16 cellular contexts compared by ENCODE assay signal in the genomic region with DNA sequence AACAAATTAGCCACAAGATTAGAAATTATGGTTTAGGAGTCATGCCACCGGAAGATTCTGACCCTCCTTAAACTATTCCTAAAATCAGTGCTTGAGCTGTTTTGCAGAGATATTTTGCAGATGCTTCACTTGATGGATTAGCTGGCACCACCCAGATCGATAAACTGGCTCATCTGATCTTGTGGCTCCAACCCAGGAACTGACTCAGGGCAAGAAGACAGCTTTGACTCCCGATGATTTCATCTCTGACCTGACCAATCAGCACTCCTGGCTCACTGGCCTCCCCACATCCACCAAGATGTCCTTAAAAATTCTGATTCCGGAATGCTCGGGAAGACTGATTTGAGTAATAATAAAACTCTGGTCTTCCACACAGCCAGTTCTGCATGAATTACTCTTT.
A peak's percentile ranks its signal among the peaks of the same experiment; 100 is the strongest.
DNase-seq lines count a peak whose midpoint lies in the region; ATAC-seq and TF ChIP-seq lines count a peak whose summit lies in the region.
"Had no signal": no experiment of that assay in that cellular context is flagged by ENCODE, and none has a peak within 500 bp of the region (broad histone marks: within the 10 kb centered on the region; RNA-seq: fewer than 3 reads in every experiment).

No MANE protein-coding gene starts in this region.

- peaks cover 3% of the 10 kb centered on the region for H3K4me1 Mint-ChIP-seq in T-helper 17 cell

- H3K4me3 ChIP-seq in fibroblast of the aortic adventitia (ENCODE audit: low read depth, low read length), result no peak overlapping the region
- H3K4me3 ChIP-seq: BLaER1 treated with 17β-estradiol and CSF1 and Interleukin-3, amounts not matched to agents 10 nM and 100 nM; GM12878; GM23338 had no signal

- TF ChIP-seq CTCF in fibroblast of the aortic adventitia (IDR thresholded peaks at IDR 0.05; ENCODE audit: insufficient read depth, low read length), result no peak

- H3K27ac Mint-ChIP-seq in T-helper 17 cell, result no peak overlapping the region
- H3K27ac Mint-ChIP-seq: CD4-positive, CD25-positive, alpha-beta regulatory T cell; GM23338 had no signal

- no peaks in the 10 kb centered on the region for H3K9me3 ChIP-seq in T-helper 17 cell (ENCODE audit: control insufficient read depth, low read length, poor library complexity, severe bottlenecking)

- H3K4me3 Mint-ChIP-seq in T-helper 17 cell, result no peak overlapping the region
- H3K4me3 Mint-ChIP-seq: CD4-positive, CD25-positive, alpha-beta regulatory T cell; GM23338 had no signal

- no peaks in the 10 kb centered on the region for H3K27me3 Mint-ChIP-seq in T-helper 17 cell

- H3K36me3 Mint-ChIP-seq in T-helper 17 cell (ENCODE audit: low read depth), result no peaks in the 10 kb centered on the region
- H3K36me3 Mint-ChIP-seq: CD4-positive, CD25-positive, alpha-beta regulatory T cell had no signal

- ATAC-seq in T-helper 17 cell (no peak), HG03196 (IDR thresholded peaks at IDR 0.05; ENCODE audit: unreplicated experiment) (no peak)
- ATAC-seq: GM12878, GM23338 had no signal

- DNase-seq in activated CD8-positive, alpha-beta memory T cell treated with anti-CD3 and anti-CD28 coated beads for 24 hours, result peak; percentile 24
- no peak for DNase-seq in activated CD8-positive, alpha-beta memory T cell treated with anti-CD3 and anti-CD28 coated beads, Interleukin-2, amount 50 U/mL, for 4 hours
- DNase-seq in NCI-H226, result peak; percentile 2
- peak; percentile 16 for DNase-seq in fibroblast of the aortic adventitia (ENCODE audit: low read depth)
- no peak for DNase-seq in nucleus accumbens (lab: John Stamatoyannopoulos, UW)
- DNase-seq in NCI-H345 treated with DMSO at 0.1 percent for 48 hours (lab: John Stamatoyannopoulos, UW; ENCODE audit: unreplicated experiment), result no peak
- DNase-seq in T-helper 17 cell, result no peak
- DNase-seq: 8988T; ACHN; CD4-positive, CD25-positive, alpha-beta regulatory T cell; DMS 273 treated with DMSO at 0.1 percent for 48 hours; H7 had no signal

Comparison
In these comparisons a context has a peak if more than half of its experiments do, and no peak if none do; other contexts are left out.
1. DNase-seq: peak in activated CD8-positive, alpha-beta memory T cell treated with anti-CD3 and anti-CD28 coated beads for 24 hours (single experiment), NCI-H226 (single experiment) and fibroblast of the aortic adventitia (single experiment); none in activated CD8-positive, alpha-beta memory T cell treated with anti-CD3 and anti-CD28 coated beads, Interleukin-2, amount 50 U/mL, for 4 hours (single experiment), nucleus accumbens (0 of 56), NCI-H345 treated with DMSO at 0.1 percent for 48 hours (single experiment) and T-helper 17 cell (0 of 3).